9 cellular contexts compared by ENCODE assay signal in the genomic region with DNA sequence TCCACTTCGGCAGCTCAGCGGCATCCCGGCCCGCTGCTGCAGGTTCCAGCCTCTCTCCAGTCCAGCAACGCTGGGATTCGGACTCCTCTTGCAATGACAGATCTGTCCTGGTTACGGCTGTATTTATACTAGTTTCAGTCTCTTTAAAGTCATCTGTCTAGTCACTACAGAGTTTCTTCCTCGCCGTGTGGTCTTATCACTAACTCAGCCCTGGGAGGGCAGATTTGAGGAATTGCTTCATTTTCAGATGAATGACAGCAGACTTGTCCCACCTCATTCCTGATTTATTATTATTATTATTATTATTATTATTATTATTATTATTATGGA. TPM values are rescaled to one million over a fixed set of nuclear protein-coding genes. Genes with fewer than 3 reads are reported as not detected.
DNase-seq lines count a peak whose midpoint lies in the region; TF ChIP-seq lines count a peak whose summit lies in the region.
"Had no signal": no experiment of that assay in that cellular context is flagged by ENCODE, and none has a peak within 500 bp of the region (broad histone marks: within the 10 kb centered on the region; RNA-seq: fewer than 3 reads in every experiment).

No MANE protein-coding gene starts in this region.

- H3K4me3 Mint-ChIP-seq in activated CD4-positive, alpha-beta T cell treated with anti-CD3 and anti-CD28 coated beads, Interleukin-2, amount 10 ng/mL, durations not matched to agents 7 days and 5 days: peak overlapping the region; percentile 80
- peak overlapping the region; percentile 52 for H3K4me3 Mint-ChIP-seq in activated T-helper 2 cell treated with anti-CD3 and anti-CD28 coated beads, Interferon-gamma antibody, Interleukin-2, Interleukin-4, amounts not matched to agents 10 μg/mL and 5 μg/mL and 100 μg/mL, durations not matched to agents 14 hours and 24 hours and 36 hours (ENCODE audit: low read depth)

- no peak overlapping the region for H3K27ac Mint-ChIP-seq in activated CD4-positive, alpha-beta T cell treated with anti-CD3 and anti-CD28 coated beads, Interleukin-2, amount 10 ng/mL, durations not matched to agents 7 days and 5 days
- no peak overlapping the region for H3K27ac Mint-ChIP-seq in activated T-helper 2 cell treated with anti-CD3 and anti-CD28 coated beads, Interferon-gamma antibody, Interleukin-2, Interleukin-4, amounts not matched to agents 10 μg/mL and 5 μg/mL and 100 μg/mL, durations not matched to agents 14 hours and 24 hours and 36 hours

- DNase-seq in activated CD4-positive, alpha-beta T cell treated with anti-CD3 and anti-CD28 coated beads, Interleukin-2, amount 10 ng/mL, durations not matched to agents 7 days and 5 days: no peak
- no peak for DNase-seq in activated CD4-positive, alpha-beta T cell treated with anti-CD3 and anti-CD28 coated beads, Interleukin-2, amount 50 U/mL, for 48 hours
- DNase-seq in activated T-helper 2 cell treated with anti-CD3 and anti-CD28 coated beads, Interferon-gamma antibody, Interleukin-2, Interleukin-4, amounts not matched to agents 10 μg/mL and 5 μg/mL and 100 μg/mL, durations not matched to agents 14 hours and 24 hours and 36 hours (ENCODE audit: low spot score): no peak
- no peak for DNase-seq in kidney epithelial cell (ENCODE audit: low read depth)
- DNase-seq in midbrain (lab: John Stamatoyannopoulos, UW): no peak
- no peak for DNase-seq in substantia nigra (lab: John Stamatoyannopoulos, UW)
- DNase-seq in hypothalamus (lab: John Stamatoyannopoulos, UW): no peak
- DNase-seq: DND-41 had no signal

- CTCF ChIA-PET in activated CD4-positive, alpha-beta T cell treated with anti-CD3 and anti-CD28 coated beads, Interleukin-2, amount 10 ng/mL, durations not matched to agents 7 days and 5 days (lab: Charles Lee): no interaction called here

- POLR2A ChIA-PET in activated CD4-positive, alpha-beta T cell treated with anti-CD3 and anti-CD28 coated beads, Interleukin-2, amount 10 ng/mL, durations not matched to agents 7 days and 5 days (lab: Charles Lee): no interaction called here

- no peaks in the 10 kb centered on the region for H3K9me3 Mint-ChIP-seq in activated CD4-positive, alpha-beta T cell treated with anti-CD3 and anti-CD28 coated beads, Interleukin-2, amount 10 ng/mL, durations not matched to agents 7 days and 5 days
- H3K9me3 Mint-ChIP-seq in activated T-helper 2 cell treated with anti-CD3 and anti-CD28 coated beads, Interferon-gamma antibody, Interleukin-2, Interleukin-4, amounts not matched to agents 10 μg/mL and 5 μg/mL and 100 μg/mL, durations not matched to agents 14 hours and 24 hours and 36 hours: no peaks in the 10 kb centered on the region

- H3K36me3 ChIP-seq in kidney epithelial cell (ENCODE audit: control insufficient read depth, insufficient read depth, low read length) (no peaks in the 10 kb centered on the region), thymus (ENCODE audit: control insufficient read depth, insufficient read depth) (no peaks in the 10 kb centered on the region)

- H3K4me1 Mint-ChIP-seq in activated CD4-positive, alpha-beta T cell treated with anti-CD3 and anti-CD28 coated beads, Interleukin-2, amount 10 ng/mL, durations not matched to agents 7 days and 5 days: peaks cover 18% of the 10 kb centered on the region
- peaks cover 8% of the 10 kb centered on the region for H3K4me1 Mint-ChIP-seq in activated T-helper 2 cell treated with anti-CD3 and anti-CD28 coated beads, Interferon-gamma antibody, Interleukin-2, Interleukin-4, amounts not matched to agents 10 μg/mL and 5 μg/mL and 100 μg/mL, durations not matched to agents 14 hours and 24 hours and 36 hours (ENCODE audit: low read depth)

- H3K27me3 Mint-ChIP-seq in activated CD4-positive, alpha-beta T cell treated with anti-CD3 and anti-CD28 coated beads, Interleukin-2, amount 10 ng/mL, durations not matched to agents 7 days and 5 days: peaks cover 71% of the 10 kb centered on the region
- peaks cover 69% of the 10 kb centered on the region for H3K27me3 Mint-ChIP-seq in activated T-helper 2 cell treated with anti-CD3 and anti-CD28 coated beads, Interferon-gamma antibody, Interleukin-2, Interleukin-4, amounts not matched to agents 10 μg/mL and 5 μg/mL and 100 μg/mL, durations not matched to agents 14 hours and 24 hours and 36 hours (ENCODE audit: low read depth)

- H3K27me3 ChIP-seq in kidney epithelial cell (ENCODE audit: control insufficient read depth, insufficient read depth, low read length): no peaks in the 10 kb centered on the region
- H3K27me3 ChIP-seq in thymus (ENCODE audit: control insufficient read depth, insufficient read depth): peaks cover 79% of the 10 kb centered on the region

- no peaks in the 10 kb centered on the region for H3K36me3 Mint-ChIP-seq in activated CD4-positive, alpha-beta T cell treated with anti-CD3 and anti-CD28 coated beads, Interleukin-2, amount 10 ng/mL, durations not matched to agents 7 days and 5 days (ENCODE audit: low read depth)
- H3K36me3 Mint-ChIP-seq in activated T-helper 2 cell treated with anti-CD3 and anti-CD28 coated beads, Interferon-gamma antibody, Interleukin-2, Interleukin-4, amounts not matched to agents 10 μg/mL and 5 μg/mL and 100 μg/mL, durations not matched to agents 14 hours and 24 hours and 36 hours (ENCODE audit: low read depth): no peaks in the 10 kb centered on the region

- TF ChIP-seq CTCF in kidney epithelial cell (IDR thresholded peaks at IDR 0.05; ENCODE audit: insufficient read depth, low read length, poor library complexity, severe bottlenecking): no peak

- H3K4me3 ChIP-seq in kidney epithelial cell (ENCODE audit: low read depth, low read length) (peak overlapping the region; percentile 72), thymus (ENCODE audit: low read length) (peak overlapping the region; percentile 62)

- no peak overlapping the region for H3K27ac ChIP-seq in thymus (ENCODE audit: low read depth)
- no peak overlapping the region for H3K27ac ChIP-seq in substantia nigra (ENCODE audit: low read depth, low read length, poor library complexity, severe bottlenecking)

- intact Hi-C loops in activated T-helper 2 cell treated with anti-CD3 and anti-CD28 coated beads, Interferon-gamma antibody, Interleukin-2, Interleukin-4, amounts not matched to agents 10 μg/mL and 5 μg/mL and 100 μg/mL, durations not matched to agents 14 hours and 24 hours and 36 hours (cut with micrococcal nuclease): loop anchor here (5.0 kb wide), 1 partner anchor 100 kb away; no protein-coding TSS in a partner anchor

- peaks cover 8% of the 10 kb centered on the region for H3K4me1 ChIP-seq in thymus (ENCODE audit: control insufficient read depth, insufficient read depth, low read length)

- H3K9me3 ChIP-seq in thymus (ENCODE audit: control insufficient read depth): no peaks in the 10 kb centered on the region

- WGBS in thymus: 3% methylated on average over 9 of the region's 9 CpGs

RNA-seq across cellular contexts. Expression of a gene that starts 2.2 kb away (rescaled TPM):
- 1 to 10 TPM; 2.9 to 3.5 TPM for total RNA-seq in activated CD4-positive, alpha-beta T cell treated with anti-CD3 and anti-CD28 coated beads, Interleukin-2, amount 10 ng/mL, durations not matched to agents 7 days and 5 days
- total RNA-seq in activated T-helper 2 cell treated with anti-CD3 and anti-CD28 coated beads, Interferon-gamma antibody, Interleukin-2, Interleukin-4, amounts not matched to agents 10 μg/mL and 5 μg/mL and 100 μg/mL, durations not matched to agents 14 hours and 24 hours and 36 hours: 3.0 and 3.4 TPM in 2 replicates
- 11.6 and 12.4 TPM in 2 replicates for total RNA-seq in kidney epithelial cell
- 2.9 TPM for polyA plus RNA-seq in thymus
